ENCODE assay signal across 17 cellular contexts in the genomic region with DNA sequence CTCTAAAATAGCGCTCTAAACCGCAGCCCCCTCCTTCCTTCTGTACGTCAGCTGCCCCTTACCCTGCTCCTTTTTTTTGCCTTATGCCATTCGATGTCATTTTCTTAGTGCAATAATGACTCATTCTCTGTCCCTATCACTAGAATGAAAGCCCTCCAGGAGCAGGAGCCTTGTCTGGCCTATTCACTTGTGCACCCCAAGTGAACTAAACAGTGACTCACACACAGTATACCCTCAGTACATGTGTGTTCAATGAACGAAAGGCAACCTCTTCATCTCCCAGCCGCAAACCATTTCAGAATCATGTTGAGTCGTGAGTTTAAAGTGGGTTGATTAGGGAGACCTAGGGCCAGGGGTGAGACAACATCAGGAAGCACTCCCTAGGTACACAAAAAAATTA. TPM values are rescaled to one million over a fixed set of nuclear protein-coding genes. Genes with fewer than 3 reads are reported as not detected.
A peak's percentile ranks its signal among the peaks of the same experiment; 100 is the strongest.
DNase-seq lines count a peak whose midpoint lies in the region; ATAC-seq and TF ChIP-seq lines count a peak whose summit lies in the region.
"Had no signal": no experiment of that assay in that cellular context is flagged by ENCODE, and none has a peak within 500 bp of the region (broad histone marks: within the 10 kb centered on the region; RNA-seq: fewer than 3 reads in every experiment).

No MANE protein-coding gene starts in this region.

- no peak overlapping the region for H3K4me3 Mint-ChIP-seq in activated CD8-positive, alpha-beta T cell treated with anti-CD3 and anti-CD28 coated beads for 36 hours
- no peak overlapping the region for H3K4me3 Mint-ChIP-seq in CD4-positive, alpha-beta T cell
- H3K4me3 Mint-ChIP-seq: endodermal cell; T-helper 2 cell treated with Interferon-gamma antibody and Interleukin-4, amounts not matched to agents 5 μg/mL and 100 μg/mL, for 36 hours had no signal

- intact Hi-C loops in activated CD8-positive, alpha-beta T cell treated with anti-CD3 and anti-CD28 coated beads for 36 hours (cut with micrococcal nuclease): no loop called here
- intact Hi-C loops in CD4-positive, alpha-beta T cell (cut with DNase I, micrococcal nuclease): no loop called here
- intact Hi-C loops in Right ventricle myocardium superior (cut with DNase I): no loop called here

- peaks cover 1% of the 10 kb centered on the region for H3K27me3 Mint-ChIP-seq in activated CD8-positive, alpha-beta T cell treated with anti-CD3 and anti-CD28 coated beads for 36 hours
- H3K27me3 Mint-ChIP-seq in CD4-positive, alpha-beta T cell: peaks cover 13% of the 10 kb centered on the region

- H3K27ac ChIP-seq in CD4-positive, alpha-beta T cell (ENCODE audit: low read depth, low read length): no peak overlapping the region
- H3K27ac ChIP-seq: cardiac muscle cell, pancreas, upper lobe of right lung had no signal

- peaks cover 11% of the 10 kb centered on the region for H3K36me3 Mint-ChIP-seq in activated CD8-positive, alpha-beta T cell treated with anti-CD3 and anti-CD28 coated beads for 36 hours (ENCODE audit: low read depth)
- H3K36me3 Mint-ChIP-seq in CD4-positive, alpha-beta T cell (ENCODE audit: low read depth): peaks cover 8% of the 10 kb centered on the region

- H3K36me3 ChIP-seq in MG63: no peaks in the 10 kb centered on the region
- H3K36me3 ChIP-seq: cardiac muscle cell, pancreas, upper lobe of right lung had no signal

- no peaks in the 10 kb centered on the region for H3K9me3 ChIP-seq in MG63
- H3K9me3 ChIP-seq in CD4-positive, alpha-beta T cell (ENCODE audit: control insufficient read depth, low read length): no peaks in the 10 kb centered on the region
- H3K9me3 ChIP-seq: pancreas, upper lobe of right lung had no signal

- H3K4me3 ChIP-seq in MG63: no peak overlapping the region
- H3K4me3 ChIP-seq: cardiac muscle cell, pancreas, upper lobe of right lung had no signal

- no peaks in the 10 kb centered on the region for H3K27me3 ChIP-seq in MG63
- peaks cover 2% of the 10 kb centered on the region for H3K27me3 ChIP-seq in CD4-positive, alpha-beta T cell (ENCODE audit: control insufficient read depth, insufficient read depth, low read length)
- H3K27me3 ChIP-seq: cardiac muscle cell, pancreas, upper lobe of right lung had no signal

- H3K9me3 Mint-ChIP-seq in activated CD8-positive, alpha-beta T cell treated with anti-CD3 and anti-CD28 coated beads for 36 hours: no peaks in the 10 kb centered on the region
- H3K9me3 Mint-ChIP-seq in CD4-positive, alpha-beta T cell: no peaks in the 10 kb centered on the region
- H3K9me3 Mint-ChIP-seq: endodermal cell; T-helper 2 cell treated with Interferon-gamma antibody and Interleukin-4, amounts not matched to agents 5 μg/mL and 100 μg/mL, for 36 hours had no signal

- no peak for TF ChIP-seq CTCF in activated CD8-positive, alpha-beta T cell treated with anti-CD3 and anti-CD28 coated beads for 36 hours (IDR thresholded peaks at IDR 0.05)
- TF ChIP-seq CTCF in CD4-positive, alpha-beta T cell (IDR thresholded peaks at IDR 0.05): no peak

- no peaks in the 10 kb centered on the region for H3K4me1 Mint-ChIP-seq in activated CD8-positive, alpha-beta T cell treated with anti-CD3 and anti-CD28 coated beads for 36 hours (ENCODE audit: low read depth)
- no peaks in the 10 kb centered on the region for H3K4me1 Mint-ChIP-seq in CD4-positive, alpha-beta T cell (ENCODE audit: low read depth)

- ATAC-seq in GM18868 (IDR thresholded peaks at IDR 0.05; ENCODE audit: unreplicated experiment): peak; percentile 73
- ATAC-seq in HG02852 (IDR thresholded peaks at IDR 0.05; ENCODE audit: unreplicated experiment): peak; percentile 42
- ATAC-seq in activated CD8-positive, alpha-beta T cell treated with anti-CD3 and anti-CD28 coated beads for 36 hours: peak; percentile 37
- no peak for ATAC-seq in CD4-positive, alpha-beta T cell (ENCODE audit: poor library complexity)
- ATAC-seq in Right ventricle myocardium superior (ENCODE audit: poor library complexity): no peak
- ATAC-seq: pancreas, upper lobe of right lung had no signal

- CTCF ChIA-PET in activated CD8-positive, alpha-beta T cell treated with anti-CD3 and anti-CD28 coated beads for 36 hours (lab: Charles Lee): no interaction called here
- CTCF ChIA-PET in CD4-positive, alpha-beta T cell (lab: Charles Lee): no interaction called here

- H3K27ac Mint-ChIP-seq in activated CD8-positive, alpha-beta T cell treated with anti-CD3 and anti-CD28 coated beads for 36 hours: no peak overlapping the region
- H3K27ac Mint-ChIP-seq in CD4-positive, alpha-beta T cell: no peak overlapping the region
- H3K27ac Mint-ChIP-seq: endodermal cell; T-helper 2 cell treated with Interferon-gamma antibody and Interleukin-4, amounts not matched to agents 5 μg/mL and 100 μg/mL, for 36 hours had no signal

- POLR2A ChIA-PET in activated CD8-positive, alpha-beta T cell treated with anti-CD3 and anti-CD28 coated beads for 36 hours (lab: Charles Lee): no interaction called here
- POLR2A ChIA-PET in CD4-positive, alpha-beta T cell (lab: Charles Lee): no interaction called here

- DNase-seq in 8988T (peak; percentile 2), MG63 (no peak), Right ventricle myocardium superior (no peak)
- DNase-seq in activated CD8-positive, alpha-beta T cell treated with anti-CD3 and anti-CD28 coated beads for 36 hours: no peak
- DNase-seq in CD4-positive, alpha-beta T cell: no peak
- no peak for DNase-seq in stimulated activated CD4-positive, alpha-beta T cell treated with anti-CD3 and anti-CD28 coated beads, Interleukin-4, amount 100 ng/mL, for 24 hours
- DNase-seq: activated CD4-positive, alpha-beta T cell treated with anti-CD3 and anti-CD28 coated beads, Interleukin-2, amount 50 U/mL, for 4 hours; foreskin fibroblast; NCI-H1694 treated with DMSO at 0.1 percent for 48 hours; stimulated activated CD4-positive, alpha-beta T cell treated with anti-CD3 and anti-CD28 coated beads, Interleukin-15, amount 100 ng/mL, for 24 hours; upper lobe of right lung had no signal

RNA-seq across cellular contexts. Expression of a gene that starts 50.7 kb away (rescaled TPM):
- not detected for total RNA-seq in activated CD8-positive, alpha-beta T cell treated with anti-CD3 and anti-CD28 coated beads for 36 hours
- not detected in 2 replicates for total RNA-seq in MG63 (2014; rRNA removed; shearing (Covaris generic); ENCODE audit: low replicate concordance)
- not detected for total RNA-seq in CD4-positive, alpha-beta T cell
- not detected for total RNA-seq in Right ventricle myocardium superior
- total RNA-seq: cardiac muscle cell, endodermal cell, pancreas, upper lobe of right lung had no signal

Comparison
In these comparisons a context has a peak if more than half of its experiments do, and no peak if none do; other contexts are left out.
1. ATAC-seq: peak in GM18868 (single experiment), HG02852 (single experiment) and activated CD8-positive, alpha-beta T cell treated with anti-CD3 and anti-CD28 coated beads for 36 hours (single experiment); none in CD4-positive, alpha-beta T cell (single experiment) and Right ventricle myocardium superior (single experiment).